9 cellular contexts compared by ENCODE assay signal in genomic region chr5:33824516-33825195, GRCh38.
DNase-seq lines count a peak whose midpoint lies in the region; ATAC-seq, FAIRE-seq and TF ChIP-seq lines count a peak whose summit lies in the region.
"Had no signal": no experiment of that assay in that cellular context is flagged by ENCODE, and none has a peak within 500 bp of the region (broad histone marks: within the 10 kb centered on the region; RNA-seq: fewer than 3 reads in every experiment).

No MANE protein-coding gene starts in this region.

- H3K27me3 ChIP-seq in astrocyte (ENCODE audit: insufficient read depth, low read length) = no peaks in the 10 kb centered on the region

- H4K20me1 ChIP-seq in astrocyte (ENCODE audit: insufficient read depth, low read length) = no peaks in the 10 kb centered on the region

- peak; percentile 78 for FAIRE-seq in astrocyte (lab: Jason Lieb, UNC)

- peaks cover 14% of the 10 kb centered on the region for H3K36me3 Mint-ChIP-seq in astrocyte (ENCODE audit: low read depth, unreplicated experiment)
- no peaks in the 10 kb centered on the region for H3K36me3 Mint-ChIP-seq in stimulated activated memory B cell treated with anti-CD40 and anti-IgM and Interleukin-4, amounts not matched to agents 10 μg/mL and 1 μg/mL and 100 μg/mL, for 72 hours
- H3K36me3 Mint-ChIP-seq in immature natural killer cell = no peaks in the 10 kb centered on the region
- peaks cover 0 to 4% (median 0%) of the 10 kb centered on the region in 3 donors for H3K36me3 Mint-ChIP-seq in naive thymus-derived CD8-positive, alpha-beta T cell

- H3K27me3 Mint-ChIP-seq in astrocyte (ENCODE audit: low read depth, unreplicated experiment) = no peaks in the 10 kb centered on the region
- H3K27me3 Mint-ChIP-seq in stimulated activated memory B cell treated with anti-CD40 and anti-IgM and Interleukin-4, amounts not matched to agents 10 μg/mL and 1 μg/mL and 100 μg/mL, for 72 hours = peaks cover 14% of the 10 kb centered on the region
- H3K27me3 Mint-ChIP-seq in immature natural killer cell (ENCODE audit: low read depth in 3 of 3) = peaks cover 1 to 2% (median 2%) of the 10 kb centered on the region in 3 donors
- H3K27me3 Mint-ChIP-seq in naive thymus-derived CD8-positive, alpha-beta T cell = peaks cover 3 to 18% (median 4%) of the 10 kb centered on the region in 5 donors

- TF ChIP-seq CTCF in astrocyte (IDR thresholded peaks at IDR 0.05; ENCODE audit: insufficient read depth, low read depth, low read length) = no peak

- peak; percentile 96 for DNase-seq in astrocyte (ENCODE audit: low read depth)
- no peak for DNase-seq in immature natural killer cell
- no peak for DNase-seq in central memory CD4-positive, alpha-beta T cell
- DNase-seq in naive thymus-derived CD8-positive, alpha-beta T cell = no peak
- DNase-seq: activated CD4-positive, CD25-positive, alpha-beta regulatory T cell; dorsolateral prefrontal cortex had no signal

- H3K9me3 Mint-ChIP-seq in astrocyte (ENCODE audit: unreplicated experiment) (peaks cover 2% of the 10 kb centered on the region), immature natural killer cell (peaks cover 0 to 4% (median 1%) of the 10 kb centered on the region in 6 donors)
- peaks cover under 1% of the 10 kb centered on the region for H3K9me3 Mint-ChIP-seq in stimulated activated memory B cell treated with anti-CD40 and anti-IgM and Interleukin-4, amounts not matched to agents 10 μg/mL and 1 μg/mL and 100 μg/mL, for 72 hours
- H3K9me3 Mint-ChIP-seq in naive thymus-derived CD8-positive, alpha-beta T cell = peaks cover 0 to 11% (median 2%) of the 10 kb centered on the region in 9 donors

- peak overlapping the region; percentile 52 for H3K9ac ChIP-seq in astrocyte (ENCODE audit: low read length)

- peaks cover 68% of the 10 kb centered on the region for H3K79me2 ChIP-seq in astrocyte (ENCODE audit: insufficient read depth, low read length)

- H3K27ac Mint-ChIP-seq in astrocyte (ENCODE audit: unreplicated experiment) (peak overlapping the region; percentile 94), immature natural killer cell (no peak overlapping the region)
- H3K27ac Mint-ChIP-seq in stimulated activated memory B cell treated with anti-CD40 and anti-IgM and Interleukin-4, amounts not matched to agents 10 μg/mL and 1 μg/mL and 100 μg/mL, for 72 hours = no peak overlapping the region
- H3K27ac Mint-ChIP-seq in naive thymus-derived CD8-positive, alpha-beta T cell = no peak overlapping the region

- H3K4me2 ChIP-seq in astrocyte (ENCODE audit: low read length) = peak overlapping the region; percentile 48

- no peak overlapping the region for H3K4me3 Mint-ChIP-seq in astrocyte (ENCODE audit: unreplicated experiment)
- no peak overlapping the region for H3K4me3 Mint-ChIP-seq in stimulated activated memory B cell treated with anti-CD40 and anti-IgM and Interleukin-4, amounts not matched to agents 10 μg/mL and 1 μg/mL and 100 μg/mL, for 72 hours
- no peak overlapping the region for H3K4me3 Mint-ChIP-seq in immature natural killer cell
- no peak overlapping the region for H3K4me3 Mint-ChIP-seq in naive thymus-derived CD8-positive, alpha-beta T cell

- peaks cover 39% of the 10 kb centered on the region for H3K4me1 ChIP-seq in astrocyte (ENCODE audit: insufficient read depth, low read length)

- no peaks in the 10 kb centered on the region for H3K9me3 ChIP-seq in astrocyte (ENCODE audit: insufficient read depth, low read depth, low read length)

- no peak overlapping the region for H3K4me3 ChIP-seq in astrocyte (ENCODE audit: insufficient read depth, low read depth, low read length)
- H3K4me3 ChIP-seq: dorsolateral prefrontal cortex had no signal

- peaks cover 48% of the 10 kb centered on the region for H3K4me1 Mint-ChIP-seq in astrocyte (ENCODE audit: low read depth, unreplicated experiment)
- no peaks in the 10 kb centered on the region for H3K4me1 Mint-ChIP-seq in stimulated activated memory B cell treated with anti-CD40 and anti-IgM and Interleukin-4, amounts not matched to agents 10 μg/mL and 1 μg/mL and 100 μg/mL, for 72 hours
- H3K4me1 Mint-ChIP-seq in immature natural killer cell = no peaks in the 10 kb centered on the region
- peaks cover 0 to 14% (median 1%) of the 10 kb centered on the region in 4 donors for H3K4me1 Mint-ChIP-seq in naive thymus-derived CD8-positive, alpha-beta T cell

- POLR2A ChIA-PET in naive thymus-derived CD8-positive, alpha-beta T cell (lab: Charles Lee) = no interaction called here

- H2AFZ ChIP-seq in astrocyte (ENCODE audit: low read depth, low read length) = no peak overlapping the region

- peaks cover 2% of the 10 kb centered on the region for H3K36me3 ChIP-seq in astrocyte (ENCODE audit: insufficient read depth, low read length)

- ATAC-seq in GM18870 (IDR thresholded peaks at IDR 0.05; ENCODE audit: unreplicated experiment) (peak; percentile 91), HG03039 (IDR thresholded peaks at IDR 0.05; ENCODE audit: unreplicated experiment) (peak; percentile 83)
- ATAC-seq in stimulated activated memory B cell treated with anti-CD40 and anti-IgM and Interleukin-4, amounts not matched to agents 10 μg/mL and 1 μg/mL and 100 μg/mL, for 72 hours = peak; percentile 51
- ATAC-seq in naive thymus-derived CD8-positive, alpha-beta T cell = no peak

- peak overlapping the region; percentile 73 for H3K27ac ChIP-seq in astrocyte (ENCODE audit: low read depth, low read length)
- H3K27ac ChIP-seq: dorsolateral prefrontal cortex had no signal

Comparison
In these comparisons a context has a peak if more than half of its experiments do, and no peak if none do; other contexts are left out.
1. ATAC-seq: peak in GM18870 (single experiment), HG03039 (single experiment) and stimulated activated memory B cell treated with anti-CD40 and anti-IgM and Interleukin-4, amounts not matched to agents 10 μg/mL and 1 μg/mL and 100 μg/mL, for 72 hours (single experiment); none in naive thymus-derived CD8-positive, alpha-beta T cell (0 of 2).